ENCODE assay signal across 9 cellular contexts in genomic region chr4:153950100-153950979, GRCh38.
DNase-seq lines count a peak whose midpoint lies in the region; ATAC-seq, FAIRE-seq and TF ChIP-seq lines count a peak whose summit lies in the region.
"Had no signal": no experiment of that assay in that cellular context is flagged by ENCODE, and none has a peak within 500 bp of the region (broad histone marks: within the 10 kb centered on the region; RNA-seq: fewer than 3 reads in every experiment).

No MANE protein-coding gene starts in this region.

- H3K4me2 ChIP-seq in trophoblast cell (ENCODE audit: low read length) = no peak overlapping the region
- H3K4me2 ChIP-seq: A549 had no signal

- no peaks in the 10 kb centered on the region for H3K79me1 ChIP-seq in trophoblast cell (ENCODE audit: low read length)

- peaks cover 39% of the 10 kb centered on the region for H3K27me3 Mint-ChIP-seq in activated CD4-positive, alpha-beta T cell treated with anti-CD3 and anti-CD28 coated beads, Interleukin-2, amount 10 ng/mL, durations not matched to agents 7 days and 5 days

- H3K27ac ChIP-seq in pancreas = peak overlapping the region in 3 of 4 donors; percentile 15 to 47 (median 30)
- no peak overlapping the region for H3K27ac ChIP-seq in trophoblast cell (ENCODE audit: low read depth, low read length)
- H3K27ac ChIP-seq: A549 had no signal

- intact Hi-C loops in pancreas (cut with DNase I) = no loop called here

- no peak overlapping the region for H3K4ac ChIP-seq in trophoblast cell (ENCODE audit: low read depth, low read length)

- no peak overlapping the region for H3K14ac ChIP-seq in trophoblast cell (ENCODE audit: low read length)

- H3K9me3 ChIP-seq in pancreas (no peaks in the 10 kb centered on the region), trophoblast cell (ENCODE audit: insufficient read depth, low read depth, low read length) (no peaks in the 10 kb centered on the region)
- H3K9me3 ChIP-seq: A549 had no signal

- H2AK5ac ChIP-seq in trophoblast cell (ENCODE audit: low read length) = no peak overlapping the region

- H3K36me3 ChIP-seq in pancreas = no peaks in the 10 kb centered on the region
- no peaks in the 10 kb centered on the region for H3K36me3 ChIP-seq in trophoblast cell (ENCODE audit: control insufficient read depth in 1 of 2, insufficient read depth in 2 of 2, low read length in 2 of 2)

- no peak overlapping the region for H2BK5ac ChIP-seq in trophoblast cell (ENCODE audit: low read depth, low read length, poor library complexity)

- no peaks in the 10 kb centered on the region for H3K27me3 ChIP-seq in pancreas
- no peaks in the 10 kb centered on the region for H3K27me3 ChIP-seq in trophoblast cell (ENCODE audit: insufficient read depth, low read length)

- no peak overlapping the region for H4K91ac ChIP-seq in trophoblast cell (ENCODE audit: low read depth, low read length)

- H3K4me3 ChIP-seq in pancreas (no peak overlapping the region), trophoblast cell (ENCODE audit: low read depth, low read length) (no peak overlapping the region)
- H3K4me3 ChIP-seq: A549 had no signal

- H3K9me3 Mint-ChIP-seq in activated CD4-positive, alpha-beta T cell treated with anti-CD3 and anti-CD28 coated beads, Interleukin-2, amount 10 ng/mL, durations not matched to agents 7 days and 5 days = peaks cover 7% of the 10 kb centered on the region

- peaks cover 22% of the 10 kb centered on the region for H3K4me1 Mint-ChIP-seq in activated CD4-positive, alpha-beta T cell treated with anti-CD3 and anti-CD28 coated beads, Interleukin-2, amount 10 ng/mL, durations not matched to agents 7 days and 5 days

- no peak overlapping the region for H2BK12ac ChIP-seq in trophoblast cell (ENCODE audit: low read length)

- no peaks in the 10 kb centered on the region for H3K36me3 Mint-ChIP-seq in activated CD4-positive, alpha-beta T cell treated with anti-CD3 and anti-CD28 coated beads, Interleukin-2, amount 10 ng/mL, durations not matched to agents 7 days and 5 days (ENCODE audit: low read depth)

- no peak overlapping the region for H3K27ac Mint-ChIP-seq in activated CD4-positive, alpha-beta T cell treated with anti-CD3 and anti-CD28 coated beads, Interleukin-2, amount 10 ng/mL, durations not matched to agents 7 days and 5 days

- 50 to 64% methylated on average over 7 of the region's 7 CpGs for WGBS in pancreas, 2 donors
- no CpG with 5 or more reads among the region's 7 CpGs for WGBS in trophoblast cell (ENCODE audit: extremely low coverage, insufficient coverage, insufficient read length)

- H3K23ac ChIP-seq in trophoblast cell (ENCODE audit: low read length) = no peak overlapping the region

- H3K9ac ChIP-seq in trophoblast cell (ENCODE audit: low read length) = no peak overlapping the region

- no peak for DNase-seq in activated CD4-positive, CD25-positive, alpha-beta regulatory T cell (lab: John Stamatoyannopoulos, UW)
- DNase-seq in activated CD4-positive, alpha-beta T cell treated with anti-CD3 and anti-CD28 coated beads, Interleukin-2, amount 10 ng/mL, durations not matched to agents 7 days and 5 days = peak; percentile 42
- DNase-seq in pancreas (peak in 2 of 6 donors; percentile 9 to 28), NCI-H748 (lab: John Stamatoyannopoulos, UW; ENCODE audit: unreplicated experiment) (no peak), trophoblast cell (no peak)

- ATAC-seq in activated CD4-positive, CD25-positive, alpha-beta regulatory T cell treated with anti-CD3 and anti-CD28 coated beads, Interleukin-2, amount 50 U/mL, for 24 hours = peak; percentile 60 to 71
- ATAC-seq in HG03460 (IDR thresholded peaks at IDR 0.05; ENCODE audit: unreplicated experiment) (peak; percentile 62), pancreas (peak; percentile 62 to 91 (median 82)), HG03139 (IDR thresholded peaks at IDR 0.05; ENCODE audit: unreplicated experiment) (no peak)
- ATAC-seq: A549 had no signal

- H2BK120ac ChIP-seq in trophoblast cell (ENCODE audit: insufficient read depth, low read length, poor library complexity) = no peak overlapping the region

- FAIRE-seq in pancreas (lab: Jason Lieb, UNC) = no peak
- FAIRE-seq: A549 had no signal

- H4K12ac ChIP-seq in trophoblast cell (ENCODE audit: low read depth, low read length) = no peak overlapping the region

- H3K18ac ChIP-seq in trophoblast cell (ENCODE audit: low read length) = no peak overlapping the region

- CTCF ChIA-PET in activated CD4-positive, alpha-beta T cell treated with anti-CD3 and anti-CD28 coated beads, Interleukin-2, amount 10 ng/mL, durations not matched to agents 7 days and 5 days (lab: Charles Lee) = no interaction called here

- no peaks in the 10 kb centered on the region for H3K79me2 ChIP-seq in trophoblast cell (ENCODE audit: control insufficient read depth, insufficient read depth, low read length, poor library complexity)

- no peak overlapping the region for H2AFZ ChIP-seq in trophoblast cell (ENCODE audit: insufficient read depth, low read length, poor library complexity)

- H3K4me1 ChIP-seq in pancreas (peaks cover 0 to 7% (median 0%) of the 10 kb centered on the region in 3 donors), trophoblast cell (ENCODE audit: control insufficient read depth in 1 of 2, insufficient read depth in 2 of 2, low read length in 2 of 2) (peaks cover 0 to 4% of the 10 kb centered on the region in 2 experiments)
- H3K4me1 ChIP-seq: A549 had no signal

- H4K8ac ChIP-seq in trophoblast cell (ENCODE audit: low read depth, low read length) = no peak overlapping the region

- POLR2A ChIA-PET in activated CD4-positive, alpha-beta T cell treated with anti-CD3 and anti-CD28 coated beads, Interleukin-2, amount 10 ng/mL, durations not matched to agents 7 days and 5 days (lab: Charles Lee) = no interaction called here

- no peak for TF ChIP-seq CTCF in pancreas (IDR thresholded peaks at IDR 0.05)

- no peak overlapping the region for H3K4me3 Mint-ChIP-seq in activated CD4-positive, alpha-beta T cell treated with anti-CD3 and anti-CD28 coated beads, Interleukin-2, amount 10 ng/mL, durations not matched to agents 7 days and 5 days
